Comparison of ENCODE assay signal across 11 cellular contexts in genomic region chr1:28449904-28450303, GRCh38. TPM values are rescaled to one million over a fixed set of nuclear protein-coding genes. Genes with fewer than 3 reads are reported as not detected.
DNase-seq lines count a peak whose midpoint lies in the region; ATAC-seq and TF ChIP-seq lines count a peak whose summit lies in the region.
"Had no signal": no experiment of that assay in that cellular context is flagged by ENCODE, and none has a peak within 500 bp of the region (broad histone marks: within the 10 kb centered on the region; RNA-seq: fewer than 3 reads in every experiment).

No MANE protein-coding gene starts in this region.

- peak overlapping the region; percentile 85 for H3K27ac Mint-ChIP-seq in activated CD4-positive, alpha-beta T cell treated with anti-CD3 and anti-CD28 coated beads, Interleukin-2, amount 10 ng/mL, durations not matched to agents 24 days and 14 days
- no peak overlapping the region for H3K27ac Mint-ChIP-seq in stimulated activated memory B cell treated with anti-CD40 and anti-IgM and Interleukin-4, amounts not matched to agents 10 μg/mL and 1 μg/mL and 100 μg/mL, for 72 hours

- peaks cover 16% of the 10 kb centered on the region for H3K36me3 Mint-ChIP-seq in activated CD4-positive, alpha-beta T cell treated with anti-CD3 and anti-CD28 coated beads, Interleukin-2, amount 10 ng/mL, durations not matched to agents 24 days and 14 days (ENCODE audit: low read depth)
- H3K36me3 Mint-ChIP-seq in stimulated activated memory B cell treated with anti-CD40 and anti-IgM and Interleukin-4, amounts not matched to agents 10 μg/mL and 1 μg/mL and 100 μg/mL, for 72 hours = peaks cover 18% of the 10 kb centered on the region

- peaks cover 22% of the 10 kb centered on the region for H3K4me1 ChIP-seq in PC-9 (replicated peaks; ENCODE audit: insufficient read depth)
- H3K4me1 ChIP-seq: sigmoid colon had no signal

- H3K36me3 ChIP-seq in PC-9 (ENCODE audit: low read depth) = no peaks in the 10 kb centered on the region

- H3K4me3 Mint-ChIP-seq in activated CD4-positive, alpha-beta T cell treated with anti-CD3 and anti-CD28 coated beads, Interleukin-2, amount 10 ng/mL, durations not matched to agents 24 days and 14 days = peak overlapping the region; percentile 49
- no peak overlapping the region for H3K4me3 Mint-ChIP-seq in stimulated activated memory B cell treated with anti-CD40 and anti-IgM and Interleukin-4, amounts not matched to agents 10 μg/mL and 1 μg/mL and 100 μg/mL, for 72 hours

- H4K20me1 ChIP-seq in PC-9 (ENCODE audit: insufficient read depth) = no peaks in the 10 kb centered on the region

- peak overlapping the region; percentile 11 for H3K4me2 ChIP-seq in PC-9

- CTCF ChIA-PET in PC-9 (lab: Charles Lee) = interaction anchor here (0.7 kb wide), 1 partner anchor 480 kb away, joined by 5 read pairs; no protein-coding TSS in a partner anchor

- H3K9me3 ChIP-seq in PC-9 (ENCODE audit: insufficient read depth, low read depth) = no peaks in the 10 kb centered on the region
- H3K9me3 ChIP-seq: sigmoid colon had no signal

- BruUV-seq in PC-9 (replicated peaks; lab: Mats Ljungman, UMichigan) = no TSS peak

- no peaks in the 10 kb centered on the region for H3K9me2 ChIP-seq in PC-9 (ENCODE audit: insufficient read depth)

- peak; percentile 12 for ATAC-seq in stimulated activated memory B cell treated with anti-CD40 and anti-IgM and Interleukin-4, amounts not matched to agents 10 μg/mL and 1 μg/mL and 100 μg/mL, for 72 hours
- no peak for ATAC-seq in GM19324 (IDR thresholded peaks at IDR 0.05; ENCODE audit: low FRiP score, unreplicated experiment)
- ATAC-seq: Panc1 had no signal

- TF ChIP-seq CTCF in PC-9 (conservative IDR thresholded peaks at IDR 0.05) (no peak), cardiac fibroblast (IDR thresholded peaks at IDR 0.05; ENCODE audit: low read depth, low read length) (no peak)

- no peak overlapping the region for H2AFZ ChIP-seq in PC-9

- H3K79me2 ChIP-seq in PC-9 (ENCODE audit: low read depth) = 0 out of 2 replicates have a peak, but pooled peaks cover 3% of the 10 kb centered on the region

- H3K27me3 Mint-ChIP-seq in activated CD4-positive, alpha-beta T cell treated with anti-CD3 and anti-CD28 coated beads, Interleukin-2, amount 10 ng/mL, durations not matched to agents 24 days and 14 days = no peaks in the 10 kb centered on the region
- H3K27me3 Mint-ChIP-seq in stimulated activated memory B cell treated with anti-CD40 and anti-IgM and Interleukin-4, amounts not matched to agents 10 μg/mL and 1 μg/mL and 100 μg/mL, for 72 hours = no peaks in the 10 kb centered on the region

- POLR2A ChIA-PET in PC-9 (lab: Charles Lee; ENCODE audit: unreplicated experiment) = interaction anchor here (0.5 to 0.7 kb wide), 2 partner anchors 9 to 155 kb away, joined by 12 to 22 read pairs; no protein-coding TSS in a partner anchor

- H3F3A ChIP-seq in PC-9 (ENCODE audit: insufficient read depth, low read depth) = peaks cover 13% of the 10 kb centered on the region; the same call in 1 of the 2 replicates

- H3K27me3 ChIP-seq in PC-9 (ENCODE audit: insufficient read depth, low read depth) = no peaks in the 10 kb centered on the region
- H3K27me3 ChIP-seq: sigmoid colon had no signal

- no peaks in the 10 kb centered on the region for H3K9me3 Mint-ChIP-seq in activated CD4-positive, alpha-beta T cell treated with anti-CD3 and anti-CD28 coated beads, Interleukin-2, amount 10 ng/mL, durations not matched to agents 24 days and 14 days
- H3K9me3 Mint-ChIP-seq in stimulated activated memory B cell treated with anti-CD40 and anti-IgM and Interleukin-4, amounts not matched to agents 10 μg/mL and 1 μg/mL and 100 μg/mL, for 72 hours = no peaks in the 10 kb centered on the region

- H3K4me3 ChIP-seq in PC-9 = no peak overlapping the region
- H3K4me3 ChIP-seq in cardiac fibroblast (replicated peaks in 1 of 2; ENCODE audit: low read depth in 2 of 2, low read length in 2 of 2) = no peak overlapping the region
- H3K4me3 ChIP-seq: sigmoid colon had no signal

- intact Hi-C loops in activated CD4-positive, alpha-beta T cell treated with anti-CD3 and anti-CD28 coated beads, Interleukin-2, amount 10 ng/mL, durations not matched to agents 24 days and 14 days (cut with micrococcal nuclease) = loop anchor here (1.0 to 10.0 kb wide), 5 partner anchors 11 to 1315 kb away; partner anchors contain the start of gene RCC1
- intact Hi-C loops in PC-9 (cut with micrococcal nuclease; ENCODE audit: unreplicated experiment) = loop anchor here (1.0 kb wide), 1 partner anchor 12 kb away; no protein-coding TSS in a partner anchor

- peak; percentile 87 for DNase-seq in activated CD4-positive, alpha-beta T cell treated with anti-CD3 and anti-CD28 coated beads, Interleukin-2, amount 10 ng/mL, durations not matched to agents 24 days and 14 days
- no peak for DNase-seq in activated CD4-positive, alpha-beta T cell treated with anti-CD3 and anti-CD28 coated beads, Interleukin-2, amount 50 U/mL, for 4 hours
- DNase-seq in PC-9 = peak; percentile 53 to 77
- DNase-seq in cardiac fibroblast (ENCODE audit: low read depth in 2 of 2) = peak; percentile 64 to 68
- DNase-seq in NCI-H1694 (lab: John Stamatoyannopoulos, UW) = no peak
- no peak for DNase-seq in NCI-H510A (lab: John Stamatoyannopoulos, UW)
- DNase-seq: amygdala, sigmoid colon had no signal

- peaks cover 26% of the 10 kb centered on the region for H3K4me1 Mint-ChIP-seq in activated CD4-positive, alpha-beta T cell treated with anti-CD3 and anti-CD28 coated beads, Interleukin-2, amount 10 ng/mL, durations not matched to agents 24 days and 14 days
- peaks cover 20% of the 10 kb centered on the region for H3K4me1 Mint-ChIP-seq in stimulated activated memory B cell treated with anti-CD40 and anti-IgM and Interleukin-4, amounts not matched to agents 10 μg/mL and 1 μg/mL and 100 μg/mL, for 72 hours

- H3K27ac ChIP-seq in PC-9 = peak overlapping the region; percentile 83
- H3K27ac ChIP-seq: sigmoid colon had no signal

RNA-seq across cellular contexts. Expression of gene RCC1, which starts 55.9 kb away (rescaled TPM):
- 143 and 145 TPM in 2 replicates for total RNA-seq in activated CD4-positive, alpha-beta T cell treated with anti-CD3 and anti-CD28 coated beads, Interleukin-2, amount 10 ng/mL, durations not matched to agents 24 days and 14 days
- 134 and 156 TPM in 2 replicates for total RNA-seq in PC-9 (2021)

Comparison
In these comparisons a context has a peak if more than half of its experiments do, and no peak if none do; other contexts are left out.
1. DNase-seq: peak in activated CD4-positive, alpha-beta T cell treated with anti-CD3 and anti-CD28 coated beads, Interleukin-2, amount 10 ng/mL, durations not matched to agents 24 days and 14 days (single experiment), PC-9 (2 of 2) and cardiac fibroblast (2 of 2); none in activated CD4-positive, alpha-beta T cell treated with anti-CD3 and anti-CD28 coated beads, Interleukin-2, amount 50 U/mL, for 4 hours (0 of 2), NCI-H1694 (single experiment) and NCI-H510A (single experiment).